Comparison of ENCODE assay signal across 8 cellular contexts in genomic region chr17:51120739-51121619, GRCh38. TPM values are rescaled to one million over a fixed set of nuclear protein-coding genes. Genes with fewer than 3 reads are reported as not detected.
DNase-seq lines count a peak whose midpoint lies in the region; ATAC-seq and TF ChIP-seq lines count a peak whose summit lies in the region.

SPAG9 (minus strand) TSS chr17:51120868; CDS start chr17:51120656, 212 bp downstream.

- H3K4me1 ChIP-seq in adrenal gland (replicated peaks in 1 of 2): peaks cover 26 to 29% of the 10 kb centered on the region in 2 donors
- H3K4me1 ChIP-seq in heart right ventricle: peaks cover 9 to 47% (median 29%) of the 10 kb centered on the region in 9 donors
- H3K4me1 ChIP-seq in upper lobe of left lung: peaks cover 39 to 54% (median 44%) of the 10 kb centered on the region in 4 donors

- H3K9me3 ChIP-seq in adrenal gland (replicated peaks in 1 of 3) (no peaks in the 10 kb centered on the region), heart right ventricle (no peaks in the 10 kb centered on the region), upper lobe of left lung (no peaks in the 10 kb centered on the region)

- no peaks in the 10 kb centered on the region for H3K27me3 ChIP-seq in adrenal gland
- no peaks in the 10 kb centered on the region for H3K27me3 ChIP-seq in heart right ventricle
- H3K27me3 ChIP-seq in upper lobe of left lung: no peaks in the 10 kb centered on the region

- TF ChIP-seq EP300 in upper lobe of left lung (IDR thresholded peaks at IDR 0.05): peak in 1 of 4 donors; percentile 50

- intact Hi-C loops in adrenal gland (cut with DNase I): no loop called here
- intact Hi-C loops in heart right ventricle (cut with DNase I): loop anchor here in 6 of 10 donors (1.0 to 2.0 kb wide), 4 partner anchors 32 to 254 kb away; partner anchors contain the start of genes NME1 (in 5 of the 6), NME2 (in 1 of the 6) and TOB1 (in 1 of the 6)
- intact Hi-C loops in posterior vena cava (cut with DNase I): loop anchor here in 1 of 2 donors (10.0 kb wide), 1 partner anchor 256 kb away; the partner anchor contains the start of gene TOB1

- 1 to 2% (median 1%) methylated on average over 19 to 67 of the region's 68 CpGs for WGBS in adrenal gland, 4 donors
- 0 to 1% methylated on average over 52 to 68 of the region's 68 CpGs for WGBS in heart right ventricle, 2 donors
- WGBS in upper lobe of left lung, 2 donors: 0 to 1% methylated on average over 22 to 32 of the region's 68 CpGs

- H3K4me3 ChIP-seq in GM12875 (ENCODE audit: low read depth, low read length) (peak within 1 kb of the TSS; percentile 91), adrenal gland (peak within 1 kb of the TSS; percentile 46 to 84 (median 60)), heart right ventricle (peak within 1 kb of the TSS; percentile 74 to 99 (median 98)), upper lobe of left lung (peak within 1 kb of the TSS; percentile 69 to 88 (median 78))

- TF ChIP-seq CTCF in GM12875 (IDR thresholded peaks at IDR 0.05; ENCODE audit: borderline replicate concordance, insufficient read depth, low read depth, low read length): no peak
- TF ChIP-seq CTCF in adrenal gland (IDR thresholded peaks at IDR 0.05): no peak
- no peak for TF ChIP-seq CTCF in heart right ventricle (IDR thresholded peaks at IDR 0.05)
- no peak for TF ChIP-seq CTCF in upper lobe of left lung (IDR thresholded peaks at IDR 0.05)

- DNase-seq in NCI-H1436 treated with DMSO at 0.1 percent for 48 hours (lab: John Stamatoyannopoulos, UW) (peak; percentile 89), T-helper 1 cell (peak; percentile 86 to 94 (median 88)), adrenal gland (peak; percentile 95 to 97 (median 96)), heart right ventricle (peak; percentile 97 to 98), posterior vena cava (ENCODE audit: low spot score) (peak; percentile 99), upper lobe of left lung (peak; percentile 96 to 99)

- TF ChIP-seq POLR2A in adrenal gland (IDR thresholded peaks at IDR 0.05) (peak; percentile 75 to 90), upper lobe of left lung (IDR thresholded peaks at IDR 0.05) (peak in 3 of 4 donors; percentile 78 to 80 (median 78))

- peak; percentile 85 for ATAC-seq in HG02798 (IDR thresholded peaks at IDR 0.05; ENCODE audit: poor library complexity, unreplicated experiment)
- peak; percentile 89 to 97 (median 92) for ATAC-seq in heart right ventricle
- peak; percentile 94 to 95 for ATAC-seq in upper lobe of left lung (ENCODE audit: low FRiP score in 2 of 2)

- H3K36me3 ChIP-seq in adrenal gland (replicated peaks in 1 of 2) (no peaks in the 10 kb centered on the region), heart right ventricle (no peaks in the 10 kb centered on the region), upper lobe of left lung (no peaks in the 10 kb centered on the region)

- H3K27ac ChIP-seq in adrenal gland (peak within 1 kb of the TSS; percentile 97 to 100 (median 99)), heart right ventricle (peak within 1 kb of the TSS; percentile 95 to 100 (median 98)), upper lobe of left lung (peak within 1 kb of the TSS; percentile 96 to 99 (median 99))

RNA-seq across cellular contexts. Expression of gene SPAG9, which starts in this region (rescaled TPM):
- 10 to 100 TPM; 43.0 to 99.8 (median 77.8) TPM for total RNA-seq in adrenal gland
- polyA plus RNA-seq in adrenal gland: 10 to 100 TPM; 23.5 to 49.1 (median 35.0) TPM
- 10 to 100 TPM; 43.3 to 65.8 (median 52.8) TPM for total RNA-seq in heart right ventricle
- polyA plus RNA-seq in heart right ventricle: 10 to 100 TPM; 20.7 to 24.0 TPM
- total RNA-seq in posterior vena cava: 100 to 1,000 TPM in 1 of 2 donors, 10 to 100 TPM in 1; 88.4 to 126 TPM
- total RNA-seq in upper lobe of left lung: 100 to 1,000 TPM in 5 of 6 donors, 10 to 100 TPM in 1; 87.5 to 233 (median 152) TPM

Comparison
In these comparisons a context has a peak if more than half of its experiments do, and no peak if none do; other contexts are left out.
1. Peak in every context shown above with its lines: DNase-seq, ATAC-seq, H3K4me3 ChIP-seq and H3K27ac ChIP-seq.
2. intact Hi-C loops: an anchor here in heart right ventricle (1.0 to 2.0 kb wide); none called in adrenal gland.